1 cellular context compared by ENCODE assay signal in genomic region chr7:127540461-127540860, GRCh38. TPM values are rescaled to one million over a fixed set of nuclear protein-coding genes. Genes with fewer than 3 reads are reported as not detected.
"Had no signal": no experiment of that assay in that cellular context is flagged by ENCODE, and none has a peak within 500 bp of the region (broad histone marks: within the 10 kb centered on the region; RNA-seq: fewer than 3 reads in every experiment).

No MANE protein-coding gene starts in this region.

RNA-seq across cellular contexts. Expression of gene FSCN3, which starts 53.1 kb away (rescaled TPM):
- total RNA-seq: Right ventricle myocardium superior had no signal
